Comparison of ENCODE assay signal across 8 cellular contexts in genomic region chr3:193592841-193593665, GRCh38. TPM values are rescaled to one million over a fixed set of nuclear protein-coding genes. Genes with fewer than 3 reads are reported as not detected.
DNase-seq lines count a peak whose midpoint lies in the region; ATAC-seq, FAIRE-seq and TF ChIP-seq lines count a peak whose summit lies in the region.

Gene OPA1 (plus strand): TSS chr3:193593208. CDS start chr3:193593378, 170 bp downstream.

- peaks cover 0 to 6% of the 10 kb centered on the region in 2 donors for H3K36me3 ChIP-seq in kidney (ENCODE audit: control insufficient read depth in 1 of 2, insufficient read depth in 2 of 2, low read length in 2 of 2)

- no peaks in the 10 kb centered on the region for H3K9me3 ChIP-seq in kidney (ENCODE audit: control insufficient read depth in 1 of 2, low read length in 2 of 2)

- intact Hi-C loops in kidney (cut with DNase I): no loop called here

- FAIRE-seq in kidney (lab: Jason Lieb, UNC): peak; percentile 32

- H3K9ac ChIP-seq in kidney (ENCODE audit: low read length in 2 of 2): peak within 1 kb of the TSS; percentile 89 to 97

- TF ChIP-seq CTCF in kidney (IDR thresholded peaks at IDR 0.05; ENCODE audit: borderline replicate concordance, extremely low read depth, insufficient read depth): peak; percentile 17

- peak; percentile 97 for ATAC-seq in HG03439 (IDR thresholded peaks at IDR 0.05; ENCODE audit: unreplicated experiment)

- H3K4me3 ChIP-seq in kidney (ENCODE audit: low read length in 2 of 2): peak within 1 kb of the TSS; percentile 83 to 100

- DNase-seq in AML-193 (lab: John Stamatoyannopoulos, UW) (peak; percentile 96 to 98), NCI-H510A (lab: John Stamatoyannopoulos, UW) (peak; percentile 98), cerebellum (ENCODE audit: low spot score) (peak; percentile 95), kidney (peak; percentile 99)
- DNase-seq in activated CD4-positive, alpha-beta T cell treated with anti-CD3 and anti-CD28 coated beads for 1 hour: peak; percentile 84
- peak; percentile 96 for DNase-seq in stimulated activated CD4-positive, alpha-beta T cell treated with anti-CD3 and anti-CD28 coated beads, Interleukin-15, amount 100 ng/mL, for 24 hours

- peaks cover 2 to 4% of the 10 kb centered on the region in 2 donors for H3K4me1 ChIP-seq in kidney (ENCODE audit: control insufficient read depth in 1 of 2, insufficient read depth in 1 of 2, low read depth in 1 of 2, low read length in 2 of 2)

- peak; percentile 88 for TF ChIP-seq POLR2A in GM19193 (IDR thresholded peaks at IDR 0.05; ENCODE audit: extremely low read depth, insufficient read depth, insufficient read length)

- peak within 1 kb of the TSS; percentile 58 to 66 for H3K27ac ChIP-seq in kidney (ENCODE audit: low read depth in 2 of 2, low read length in 2 of 2)

RNA-seq across cellular contexts. Expression of gene OPA1, which starts in this region (rescaled TPM):
- total RNA-seq in cerebellum: 88.9 TPM
- total RNA-seq in kidney: 56.3 TPM
- 18.1 TPM for polyA plus RNA-seq in kidney (ENCODE audit: insufficient read depth, low read depth, low replicate concordance)

Comparison
In these comparisons a context has a peak if more than half of its experiments do, and no peak if none do; other contexts are left out.
1. Peak in every context shown above with its lines: DNase-seq, ATAC-seq, H3K4me3 ChIP-seq and H3K27ac ChIP-seq.